In genomic region chr2:85323351-85323987, GRCh38 we compare ENCODE assay signal across 13 cellular contexts. TPM values are rescaled to one million over a fixed set of nuclear protein-coding genes. Genes with fewer than 3 reads are reported as not detected.
DNase-seq lines count a peak whose midpoint lies in the region; ATAC-seq and TF ChIP-seq lines count a peak whose summit lies in the region.
"Had no signal": no experiment of that assay in that cellular context is flagged by ENCODE, and none has a peak within 500 bp of the region (broad histone marks: within the 10 kb centered on the region; RNA-seq: fewer than 3 reads in every experiment).

No MANE protein-coding gene starts in this region.

- H3K36me3 Mint-ChIP-seq in activated CD4-positive, alpha-beta T cell treated with anti-CD3 and anti-CD28 coated beads, Interleukin-2, amount 10 ng/mL, durations not matched to agents 7 days and 5 days (ENCODE audit: low read depth), result peaks cover 91% of the 10 kb centered on the region
- peaks cover 91% of the 10 kb centered on the region for H3K36me3 Mint-ChIP-seq in activated CD4-positive, alpha-beta memory T cell treated with anti-CD3 and anti-CD28 coated beads, Interleukin-2, amount 10 ng/mL, durations not matched to agents 7 days and 5 days (ENCODE audit: low read depth)
- H3K36me3 Mint-ChIP-seq in effector memory CD8-positive, alpha-beta T cell (ENCODE audit: insufficient read depth), result peaks cover 99% of the 10 kb centered on the region

- no peaks in the 10 kb centered on the region for H3K27me3 Mint-ChIP-seq in activated CD4-positive, alpha-beta T cell treated with anti-CD3 and anti-CD28 coated beads, Interleukin-2, amount 10 ng/mL, durations not matched to agents 7 days and 5 days
- H3K27me3 Mint-ChIP-seq in activated CD4-positive, alpha-beta memory T cell treated with anti-CD3 and anti-CD28 coated beads, Interleukin-2, amount 10 ng/mL, durations not matched to agents 7 days and 5 days, result no peaks in the 10 kb centered on the region
- H3K27me3 Mint-ChIP-seq in effector memory CD8-positive, alpha-beta T cell, result no peaks in the 10 kb centered on the region

- peak overlapping the region; percentile 67 for H3K27ac Mint-ChIP-seq in activated CD4-positive, alpha-beta T cell treated with anti-CD3 and anti-CD28 coated beads, Interleukin-2, amount 10 ng/mL, durations not matched to agents 7 days and 5 days
- H3K27ac Mint-ChIP-seq in activated CD4-positive, alpha-beta memory T cell treated with anti-CD3 and anti-CD28 coated beads, Interleukin-2, amount 10 ng/mL, durations not matched to agents 7 days and 5 days, result peak overlapping the region; percentile 57
- peak overlapping the region; percentile 98 to 99 for H3K27ac Mint-ChIP-seq in effector memory CD8-positive, alpha-beta T cell

- POLR2A ChIA-PET in activated CD4-positive, alpha-beta T cell treated with anti-CD3 and anti-CD28 coated beads, Interleukin-2, amount 10 ng/mL, durations not matched to agents 7 days and 5 days (lab: Charles Lee), result interaction anchor here (0.6 kb wide), 1 partner anchor 11 kb away, joined by 3 read pairs; no protein-coding TSS in a partner anchor
- POLR2A ChIA-PET in activated CD4-positive, alpha-beta memory T cell treated with anti-CD3 and anti-CD28 coated beads, Interleukin-2, amount 10 ng/mL, durations not matched to agents 7 days and 5 days (lab: Charles Lee), result interaction anchor here (0.9 to 12.1 kb wide), 5 partner anchors 9 to 352 kb away, joined by 3 to 234 read pairs (median 3); partner anchors contain the start of genes ELMOD3 and RETSAT

- H3K9me3 ChIP-seq in neutrophil, result no peaks in the 10 kb centered on the region
- H3K9me3 ChIP-seq: suprapubic skin had no signal

- H3K36me3 ChIP-seq in neutrophil, result peaks cover 62% of the 10 kb centered on the region

- peak overlapping the region; percentile 27 to 77 for H3K4me3 ChIP-seq in neutrophil (ENCODE audit: low read depth in 1 of 2, low read length in 1 of 2)
- H3K4me3 ChIP-seq: suprapubic skin had no signal

- no peak for DNase-seq in activated CD4-positive, alpha-beta T cell treated with anti-CD3 and anti-CD28 coated beads, Interleukin-2, amount 10 ng/mL, durations not matched to agents 7 days and 5 days
- no peak for DNase-seq in activated CD4-positive, alpha-beta T cell treated with anti-CD3 and anti-CD28 coated beads for 4 hours
- DNase-seq in activated CD4-positive, alpha-beta memory T cell treated with anti-CD3 and anti-CD28 coated beads, Interleukin-2, amount 10 ng/mL, durations not matched to agents 7 days and 5 days, result no peak
- no peak for DNase-seq in effector memory CD8-positive, alpha-beta T cell
- DNase-seq in DMS 273 treated with DMSO at 0.1 percent for 48 hours (lab: John Stamatoyannopoulos, UW), result no peak
- DNase-seq: DMS153, Karpas-422, NCI-H1694, NCI-H524 treated with DMSO at 0.1 percent for 48 hours had no signal

- no peaks in the 10 kb centered on the region for H3K9me3 Mint-ChIP-seq in activated CD4-positive, alpha-beta T cell treated with anti-CD3 and anti-CD28 coated beads, Interleukin-2, amount 10 ng/mL, durations not matched to agents 7 days and 5 days
- no peaks in the 10 kb centered on the region for H3K9me3 Mint-ChIP-seq in activated CD4-positive, alpha-beta memory T cell treated with anti-CD3 and anti-CD28 coated beads, Interleukin-2, amount 10 ng/mL, durations not matched to agents 7 days and 5 days
- H3K9me3 Mint-ChIP-seq in effector memory CD8-positive, alpha-beta T cell, result no peaks in the 10 kb centered on the region

- peak overlapping the region; percentile 100 for H3K4me3 Mint-ChIP-seq in activated CD4-positive, alpha-beta T cell treated with anti-CD3 and anti-CD28 coated beads, Interleukin-2, amount 10 ng/mL, durations not matched to agents 7 days and 5 days
- H3K4me3 Mint-ChIP-seq in activated CD4-positive, alpha-beta memory T cell treated with anti-CD3 and anti-CD28 coated beads, Interleukin-2, amount 10 ng/mL, durations not matched to agents 7 days and 5 days, result peak overlapping the region; percentile 93
- peak overlapping the region; percentile 99 for H3K4me3 Mint-ChIP-seq in effector memory CD8-positive, alpha-beta T cell

- ATAC-seq in effector memory CD8-positive, alpha-beta T cell (replicated peaks), result no peak
- ATAC-seq in GM21619 (IDR thresholded peaks at IDR 0.05; ENCODE audit: unreplicated experiment) (no peak), HG03159 (IDR thresholded peaks at IDR 0.05; ENCODE audit: unreplicated experiment) (no peak)

- H3K4me1 Mint-ChIP-seq in activated CD4-positive, alpha-beta T cell treated with anti-CD3 and anti-CD28 coated beads, Interleukin-2, amount 10 ng/mL, durations not matched to agents 7 days and 5 days, result peaks cover 63% of the 10 kb centered on the region
- H3K4me1 Mint-ChIP-seq in activated CD4-positive, alpha-beta memory T cell treated with anti-CD3 and anti-CD28 coated beads, Interleukin-2, amount 10 ng/mL, durations not matched to agents 7 days and 5 days, result peaks cover 66% of the 10 kb centered on the region
- peaks cover 69 to 87% of the 10 kb centered on the region in 2 donors for H3K4me1 Mint-ChIP-seq in effector memory CD8-positive, alpha-beta T cell (ENCODE audit: low read depth in 2 of 2)

- H3K4me1 ChIP-seq in neutrophil (ENCODE audit: control insufficient read depth in 1 of 2, insufficient read depth in 1 of 2, low read depth in 1 of 2, low read length in 1 of 2), result peaks cover 77 to 89% of the 10 kb centered on the region in 2 experiments

- H3K27me3 ChIP-seq in neutrophil, result no peaks in the 10 kb centered on the region
- H3K27me3 ChIP-seq: suprapubic skin had no signal

- peak overlapping the region; percentile 98 for H3K27ac ChIP-seq in neutrophil
- H3K27ac ChIP-seq: suprapubic skin had no signal

- no peak for TF ChIP-seq CTCF in neutrophil (IDR thresholded peaks at IDR 0.05)

- CTCF ChIA-PET in activated CD4-positive, alpha-beta T cell treated with anti-CD3 and anti-CD28 coated beads, Interleukin-2, amount 10 ng/mL, durations not matched to agents 7 days and 5 days (lab: Charles Lee), result interaction anchor here (0.6 to 1.6 kb wide), 3 partner anchors 19 to 208 kb away, joined by 3 to 8 read pairs (median 3); no protein-coding TSS in a partner anchor
- CTCF ChIA-PET in activated CD4-positive, alpha-beta memory T cell treated with anti-CD3 and anti-CD28 coated beads, Interleukin-2, amount 10 ng/mL, durations not matched to agents 7 days and 5 days (lab: Charles Lee), result interaction anchor here (1.1 to 2.6 kb wide), 2 partner anchors 23 to 229 kb away, joined by 4 to 14 read pairs; no protein-coding TSS in a partner anchor

RNA-seq across cellular contexts. Expression of gene TGOLN2, which starts 4.3 kb away (rescaled TPM):
- 100 to 1,000 TPM; 127 to 130 TPM for total RNA-seq in activated CD4-positive, alpha-beta T cell treated with anti-CD3 and anti-CD28 coated beads, Interleukin-2, amount 10 ng/mL, durations not matched to agents 7 days and 5 days
- total RNA-seq in activated CD4-positive, alpha-beta memory T cell treated with anti-CD3 and anti-CD28 coated beads, Interleukin-2, amount 10 ng/mL, durations not matched to agents 7 days and 5 days, result 100 to 1,000 TPM; 129 to 131 TPM

RNA-seq across cellular contexts. Expression of gene RETSAT, which starts 30.9 kb away (rescaled TPM):
- total RNA-seq in activated CD4-positive, alpha-beta T cell treated with anti-CD3 and anti-CD28 coated beads, Interleukin-2, amount 10 ng/mL, durations not matched to agents 7 days and 5 days, result 10 to 100 TPM; 24.7 to 24.9 TPM
- 10 to 100 TPM; 30.1 to 31.1 TPM for total RNA-seq in activated CD4-positive, alpha-beta memory T cell treated with anti-CD3 and anti-CD28 coated beads, Interleukin-2, amount 10 ng/mL, durations not matched to agents 7 days and 5 days

RNA-seq across cellular contexts. Expression of gene ELMOD3, which starts 31.1 kb away (rescaled TPM):
- 10 to 100 TPM; 19.4 to 22.1 TPM for total RNA-seq in activated CD4-positive, alpha-beta T cell treated with anti-CD3 and anti-CD28 coated beads, Interleukin-2, amount 10 ng/mL, durations not matched to agents 7 days and 5 days
- total RNA-seq in activated CD4-positive, alpha-beta memory T cell treated with anti-CD3 and anti-CD28 coated beads, Interleukin-2, amount 10 ng/mL, durations not matched to agents 7 days and 5 days, result 10 to 100 TPM; 19.2 to 19.4 TPM
